In the genomic region with DNA sequence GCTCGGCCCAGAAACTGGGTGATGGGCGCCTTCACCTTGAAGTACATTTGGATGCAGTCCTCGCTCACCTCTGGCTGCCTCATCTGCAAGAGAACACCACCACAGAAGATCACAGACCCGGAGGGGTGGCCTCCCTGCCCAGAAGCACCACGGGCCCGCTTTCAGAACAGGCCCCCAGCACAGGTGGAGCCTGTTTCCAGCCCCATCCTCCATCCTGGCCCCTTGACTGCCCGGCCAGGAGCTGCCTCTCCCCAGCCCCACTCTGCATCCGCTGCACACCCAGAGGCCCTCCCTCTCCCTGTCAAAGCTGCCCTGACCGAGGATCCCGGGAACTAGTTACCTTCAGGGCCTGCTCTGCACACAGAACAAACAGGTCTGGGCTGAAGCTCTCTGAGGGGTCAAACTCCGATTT, we compare ENCODE assay signal across 13 cellular contexts. TPM values are rescaled to one million over a fixed set of nuclear protein-coding genes. Genes with fewer than 3 reads are reported as not detected.
A peak's percentile ranks its signal among the peaks of the same experiment; 100 is the strongest.
DNase-seq lines count a peak whose midpoint lies in the region; ATAC-seq, FAIRE-seq and TF ChIP-seq lines count a peak whose summit lies in the region.
"Had no signal": no experiment of that assay in that cellular context is flagged by ENCODE, and none has a peak within 500 bp of the region (broad histone marks: within the 10 kb centered on the region; RNA-seq: fewer than 3 reads in every experiment).

No MANE protein-coding gene starts in this region.

- 74% methylated on average over 7 of the region's 11 CpGs for WGBS in A549 (ENCODE audit: missing lambda C conversion rate)
- 75 to 77% methylated on average over 7 to 11 of the region's 11 CpGs for WGBS in endodermal cell (ENCODE audit: insufficient coverage in 1 of 2, insufficient read length in 1 of 2), 2 experiments
- WGBS in mesodermal cell (ENCODE audit: insufficient coverage in 2 of 2), 2 experiments, result 71 to 76% methylated on average over 9 to 11 of the region's 11 CpGs

- POLR2A ChIA-PET in A549 (lab: Yijun Ruan, JAX), result no interaction called here

- H3K27me3 Mint-ChIP-seq in HFFc6 (ENCODE audit: insufficient read depth), result peaks cover 9% of the 10 kb centered on the region
- H3K27me3 Mint-ChIP-seq in endodermal cell (ENCODE audit: insufficient read depth), result peaks cover 7% of the 10 kb centered on the region

- ATAC-seq in A549 (no peak; a peak in 1 of 6 replicates), GM18861 (IDR thresholded peaks at IDR 0.05; ENCODE audit: unreplicated experiment) (no peak)
- ATAC-seq: GM12878 had no signal

- H3K9ac ChIP-seq in endodermal cell (ENCODE audit: extremely low read depth, low read length, poor library complexity, severe bottlenecking), result peak overlapping the region; percentile 15

- H3K27me3 ChIP-seq in endodermal cell (ENCODE audit: control insufficient read depth, insufficient read depth, low read length, poor library complexity, severe bottlenecking), result no peaks in the 10 kb centered on the region

- H3K36me3 Mint-ChIP-seq in HFFc6 (ENCODE audit: low read depth) (no peaks in the 10 kb centered on the region), endodermal cell (ENCODE audit: low read depth) (peaks cover 7% of the 10 kb centered on the region)

- TF ChIP-seq CTCF in A549 (IDR thresholded peaks at IDR 0.05) (no peak), HFFc6 (IDR thresholded peaks at IDR 0.05) (no peak), endodermal cell (conservative IDR thresholded peaks at IDR 0.05) (no peak)

- no peak for TF ChIP-seq EP300 in A549 (IDR thresholded peaks at IDR 0.05)

- no peak overlapping the region; the same call in 1 of the 2 replicates for H3K27ac Mint-ChIP-seq in HFFc6
- peak overlapping the region; percentile 52 for H3K27ac Mint-ChIP-seq in endodermal cell
- H3K27ac Mint-ChIP-seq: CD4-positive, alpha-beta T cell had no signal

- H3K9me3 Mint-ChIP-seq in HFFc6 (no peaks in the 10 kb centered on the region), endodermal cell (no peaks in the 10 kb centered on the region)
- H3K9me3 Mint-ChIP-seq: CD4-positive, alpha-beta T cell had no signal

- H3K9me3 ChIP-seq in A549, result no peaks in the 10 kb centered on the region
- H3K9me3 ChIP-seq in endodermal cell (ENCODE audit: control insufficient read depth, low read length), result no peaks in the 10 kb centered on the region
- no peaks in the 10 kb centered on the region for H3K9me3 ChIP-seq in mesodermal cell (ENCODE audit: control insufficient read depth, low read length)

- H3K4me3 Mint-ChIP-seq in HFFc6 (peak overlapping the region; percentile 67; the same call in 1 of the 2 replicates), endodermal cell (peak overlapping the region; percentile 61)
- H3K4me3 Mint-ChIP-seq: CD4-positive, alpha-beta T cell had no signal

- peaks cover 26% of the 10 kb centered on the region for H3K36me3 ChIP-seq in endodermal cell (ENCODE audit: control insufficient read depth, insufficient read depth, low read length)
- no peaks in the 10 kb centered on the region for H3K36me3 ChIP-seq in mesodermal cell (ENCODE audit: control insufficient read depth, insufficient read depth, low read length)

- no peak for TF ChIP-seq POLR2A in A549 (IDR thresholded peaks at IDR 0.05; ENCODE audit: low read length)

- FAIRE-seq in A549 (lab: Jason Lieb, UNC), result no peak
- FAIRE-seq: frontal cortex, GM12878 had no signal

- H3K4me3 ChIP-seq in A549, result peak overlapping the region; percentile 64
- H3K4me3 ChIP-seq in endodermal cell (ENCODE audit: low read length), result peak overlapping the region; percentile 84
- H3K4me3 ChIP-seq in mesodermal cell (ENCODE audit: extremely low read depth, insufficient read depth, low read length, poor library complexity, severe bottlenecking), result peak overlapping the region; percentile 55
- H3K4me3 ChIP-seq: GM12878 had no signal

- DNase-seq in A549 (ENCODE audit: low read depth in 1 of 2, low spot score in 1 of 2) (no peak), HFFc6 (no peak), endodermal cell (no peak), globus pallidus (ENCODE audit: low spot score) (no peak), 8988T (no peak), NCI-H526 treated with DMSO at 0.1 percent for 48 hours (lab: John Stamatoyannopoulos, UW) (no peak)
- DNase-seq: NCI-H1048 had no signal

- no peak for TF ChIP-seq RAD21 in A549 (conservative IDR thresholded peaks at IDR 0.05 in 1 of 2, IDR thresholded peaks at IDR 0.05 in 1 of 2)

- H3K4me1 ChIP-seq in A549, result no peaks in the 10 kb centered on the region
- H3K4me1 ChIP-seq in endodermal cell (ENCODE audit: control insufficient read depth, insufficient read depth, low read length), result no peaks in the 10 kb centered on the region
- no peaks in the 10 kb centered on the region for H3K4me1 ChIP-seq in mesodermal cell (ENCODE audit: control insufficient read depth, insufficient read depth, low read length, poor library complexity, severe bottlenecking)

- peaks cover 5% of the 10 kb centered on the region; the same call in 1 of the 2 replicates for H3K4me1 Mint-ChIP-seq in HFFc6 (ENCODE audit: low read depth)
- H3K4me1 Mint-ChIP-seq in endodermal cell, result peaks cover 5% of the 10 kb centered on the region

- H3K27ac ChIP-seq in A549 (no peak overlapping the region), endodermal cell (ENCODE audit: low read depth, low read length) (no peak overlapping the region), mesodermal cell (ENCODE audit: low read depth, low read length, severe bottlenecking) (no peak overlapping the region)

- CTCF ChIA-PET in A549 (lab: Yijun Ruan, JAX), result interaction anchor here (0.7 to 3.4 kb wide), 8 partner anchors 15 to 286 kb away, joined by 3 to 28 read pairs (median 3); no protein-coding TSS in a partner anchor

- peak overlapping the region; percentile 96 for H3K4me2 ChIP-seq in A549

TF ChIP-seq in A549, 52 proteins besides CTCF, POLR2A, EP300 and RAD21:
- TF ChIP-seq SMC3 (IDR thresholded peaks at IDR 0.05) (no peak), ZNF302 (CRISPR knock-in tag; IDR thresholded peaks at IDR 0.05) (no peak), FOSB (CRISPR knock-in tag; IDR thresholded peaks at IDR 0.05) (no peak), MAFK (IDR thresholded peaks at IDR 0.05; ENCODE audit: partially characterized antibody) (no peak), JUNB (IDR thresholded peaks at IDR 0.05) (no peak), NPAS2 (CRISPR knock-in tag; IDR thresholded peaks at IDR 0.05; ENCODE audit: borderline replicate concordance) (no peak), CEBPB (IDR thresholded peaks at IDR 0.05) (no peak)
- TF ChIP-seq, protein P1, sequence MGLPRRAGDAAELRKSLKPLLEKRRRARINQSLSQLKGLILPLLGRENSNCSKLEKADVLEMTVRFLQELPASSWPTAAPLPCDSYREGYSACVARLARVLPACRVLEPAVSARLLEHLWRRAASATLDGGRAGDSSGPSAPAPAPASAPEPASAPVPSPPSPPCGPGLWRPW (IDR thresholded peaks at IDR 0.05), result no peak
- TF ChIP-seq, protein P2, sequence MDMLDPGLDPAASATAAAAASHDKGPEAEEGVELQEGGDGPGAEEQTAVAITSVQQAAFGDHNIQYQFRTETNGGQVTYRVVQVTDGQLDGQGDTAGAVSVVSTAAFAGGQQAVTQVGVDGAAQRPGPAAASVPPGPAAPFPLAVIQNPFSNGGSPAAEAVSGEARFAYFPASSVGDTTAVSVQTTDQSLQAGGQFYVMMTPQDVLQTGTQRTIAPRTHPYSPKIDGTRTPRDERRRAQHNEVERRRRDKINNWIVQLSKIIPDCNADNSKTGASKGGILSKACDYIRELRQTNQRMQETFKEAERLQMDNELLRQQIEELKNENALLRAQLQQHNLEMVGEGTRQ (IDR thresholded peaks at IDR 0.05), result no peak

RNA-seq across cellular contexts. Expression of gene CFAP46, which starts 0.7 kb away (rescaled TPM):
- polyA plus RNA-seq in A549 (2011; rRNA removed), result 0.42 and 0.88 TPM in 2 replicates
- 1.1 TPM in 2 replicates for polyA plus RNA-seq in A549 (2012; cell fraction: cytosol; rRNA removed)
- 0.50 and 0.60 TPM in 2 replicates for polyA plus RNA-seq in A549 (2012; cell fraction: nucleus; rRNA removed)
- polyA plus RNA-seq in A549 (2017; fragmentation: RNase III; extraction: RNeasy Plus Mini Kit Qiagen cat#74134 plus additional on column Dnase treatment), result 1.5 to 1.8 TPM (median 1.6 TPM) in 3 replicates
- 0.39 and 0.79 TPM in 2 replicates for polyA minus RNA-seq in A549 (2011; rRNA and poly(A)+ RNA removed)
- total RNA-seq in HFFc6 (2021; fragmentation: NEBNext Ultra II Directional; extraction: Animal tissue kit (Norgen Biotek cat#: 25700)), result 1 to 10 TPM in 2 of 6 experiments, under 1 TPM in 3, not detected in 1; 0.31 to 1.4 (median 0.32) TPM
- 10 to 100 TPM in 1 of 2 donors, 1 to 10 TPM in 1; 9.9 to 10.5 TPM for total RNA-seq in endodermal cell
- polyA plus RNA-seq in endodermal cell (2013, experiment 1 of 2), result 4.3 TPM
- polyA plus RNA-seq in endodermal cell (2013, experiment 2 of 2), result 2.9 TPM
- 3.2 TPM for polyA plus RNA-seq in mesodermal cell (2013, experiment 1 of 2)
- polyA plus RNA-seq in mesodermal cell (2013, experiment 2 of 2), result 2.9 TPM
- total RNA-seq: CD4-positive, alpha-beta T cell; GM12878; OCI-LY7 had no signal

Comparison
In these comparisons a context has a peak if more than half of its experiments do, and no peak if none do; other contexts are left out.
1. RNA of gene CFAP46, which starts 0.7 kb away (total RNA-seq): 9.9 to 10.5 TPM in endodermal cell; 0.31 to 1.4 TPM in HFFc6; every median in the first group is over 4 times any median in the second.
2. Peak in every context shown above with its lines, with median percentiles within 50 percentile points of each other: H3K4me3 ChIP-seq.